In the genomic region with DNA sequence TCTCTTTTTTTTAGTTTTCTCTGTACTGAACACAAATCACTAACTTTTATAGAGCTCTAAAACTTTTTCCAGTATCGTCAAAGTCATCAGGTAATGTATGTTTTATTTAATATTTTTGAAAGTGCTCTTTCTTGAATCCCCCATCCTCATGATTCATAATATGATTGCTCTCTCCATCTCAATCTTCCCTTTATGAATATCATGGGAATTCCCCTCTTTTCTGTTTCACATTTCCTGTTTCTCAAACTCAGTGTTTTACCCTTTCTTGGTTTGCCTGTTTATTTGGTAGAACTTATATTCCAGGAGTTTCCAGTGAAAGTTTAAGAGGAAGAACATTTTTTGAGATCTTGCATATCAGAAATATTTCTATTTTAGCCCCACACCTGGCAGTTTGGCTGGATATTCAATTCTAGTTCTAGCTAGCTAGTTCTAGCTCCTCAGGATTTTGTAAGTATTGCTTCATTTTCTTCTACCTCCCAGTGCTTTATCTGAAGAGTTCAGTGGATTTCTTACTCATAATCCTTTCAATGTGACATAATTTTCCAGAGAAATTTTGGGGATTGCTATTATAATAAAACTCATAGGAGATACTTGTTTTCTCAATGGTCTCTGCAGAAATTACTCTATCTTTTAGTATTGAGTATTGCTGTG, we compare ENCODE assay signal across 11 cellular contexts. TPM values are rescaled to one million over a fixed set of nuclear protein-coding genes. Genes with fewer than 3 reads are reported as not detected.
DNase-seq lines count a peak whose midpoint lies in the region; ATAC-seq, FAIRE-seq and TF ChIP-seq lines count a peak whose summit lies in the region.
"Had no signal": no experiment of that assay in that cellular context is flagged by ENCODE, and none has a peak within 500 bp of the region (broad histone marks: within the 10 kb centered on the region; RNA-seq: fewer than 3 reads in every experiment).

No MANE protein-coding gene starts in this region.

- H3K27me3 ChIP-seq in keratinocyte (ENCODE audit: control insufficient read depth, extremely low read depth, insufficient read depth, low read length) (no peaks in the 10 kb centered on the region), body of pancreas (no peaks in the 10 kb centered on the region)
- H3K27me3 ChIP-seq: hepatocyte had no signal

- H2AFZ ChIP-seq in keratinocyte (ENCODE audit: control insufficient read depth, low read length): peak overlapping the region; percentile 2
- H2AFZ ChIP-seq: hepatocyte had no signal

- no peaks in the 10 kb centered on the region for H3K36me3 Mint-ChIP-seq in T-helper 17 cell (ENCODE audit: low read depth)

- TF ChIP-seq POLR2A in body of pancreas (IDR thresholded peaks at IDR 0.05): no peak

- H4K20me1 ChIP-seq in keratinocyte (ENCODE audit: control insufficient read depth, extremely low read depth, insufficient read depth, low read length): no peaks in the 10 kb centered on the region

- no peak for TF ChIP-seq CTCF in keratinocyte (optimal IDR thresholded peaks at IDR 0.05 in 1 of 3, IDR thresholded peaks at IDR 0.05 in 1 of 3, conservative IDR thresholded peaks at IDR 0.05 in 1 of 3; ENCODE audit: extremely low read depth in 1 of 3, insufficient read depth in 2 of 3, low read length in 3 of 3)
- no peak for TF ChIP-seq CTCF in body of pancreas (IDR thresholded peaks at IDR 0.05)

- no peak overlapping the region for H3K4me2 ChIP-seq in keratinocyte (ENCODE audit: control insufficient read depth, extremely low read depth, insufficient read depth, low read depth, low read length)
- H3K4me2 ChIP-seq: hepatocyte had no signal

- H3K4me3 ChIP-seq in keratinocyte (ENCODE audit: control insufficient read depth in 2 of 3, extremely low read depth in 1 of 3, insufficient read depth in 2 of 3, low read depth in 1 of 3, low read length in 3 of 3) (no peak overlapping the region), body of pancreas (no peak overlapping the region)
- H3K4me3 ChIP-seq: hepatocyte had no signal

- ATAC-seq in GM18867 (IDR thresholded peaks at IDR 0.05; ENCODE audit: unreplicated experiment) (peak; percentile 73), GM21619 (IDR thresholded peaks at IDR 0.05; ENCODE audit: unreplicated experiment) (peak; percentile 89), HG03432 (IDR thresholded peaks at IDR 0.05; ENCODE audit: unreplicated experiment) (peak; percentile 96), T-helper 17 cell (no peak), body of pancreas (no peak)

- no peak overlapping the region for H3K9ac ChIP-seq in keratinocyte (ENCODE audit: control insufficient read depth, extremely low read depth, insufficient read depth, low read length)

- FAIRE-seq in keratinocyte (lab: Jason Lieb, UNC): no peak

- dilution Hi-C loops in keratinocyte (cut with MboI; ENCODE audit: extremely low pct_ligation_motif_present, low sequenced_read_pairs): no loop called here

- no peak overlapping the region for H3K27ac ChIP-seq in keratinocyte (ENCODE audit: control insufficient read depth, insufficient read depth, low read length)
- no peak overlapping the region for H3K27ac ChIP-seq in body of pancreas
- H3K27ac ChIP-seq: hepatocyte had no signal

- peaks cover 9% of the 10 kb centered on the region for H3K4me1 Mint-ChIP-seq in T-helper 17 cell

- H3K9me3 ChIP-seq in keratinocyte (ENCODE audit: control insufficient read depth, low read depth, low read length): no peaks in the 10 kb centered on the region
- H3K9me3 ChIP-seq in T-helper 17 cell (ENCODE audit: control insufficient read depth, low read length, poor library complexity, severe bottlenecking): no peaks in the 10 kb centered on the region
- H3K9me3 ChIP-seq in body of pancreas: no peaks in the 10 kb centered on the region

- H3K4me3 Mint-ChIP-seq in T-helper 17 cell: no peak overlapping the region

- no peak overlapping the region for H3K27ac Mint-ChIP-seq in T-helper 17 cell

- WGBS in body of pancreas, 2 donors: 57 to 71% methylated on average over 1 of the region's 1 CpG

- H3K4me1 ChIP-seq in keratinocyte (ENCODE audit: control insufficient read depth, extremely low read depth, insufficient read depth, low read length) (peaks cover 4% of the 10 kb centered on the region), body of pancreas (peaks cover 6% of the 10 kb centered on the region)

- DNase-seq in keratinocyte (ENCODE audit: low read depth, low spot score): no peak
- no peak for DNase-seq in NCI-H526 (lab: John Stamatoyannopoulos, UW)
- no peak for DNase-seq in T-helper 17 cell
- DNase-seq in cerebellar nuclear complex (lab: John Stamatoyannopoulos, UW): no peak
- no peak for DNase-seq in body of pancreas
- DNase-seq: stimulated activated CD4-positive, alpha-beta T cell treated with anti-CD3 and anti-CD28 coated beads, Interleukin-4, amount 100 ng/mL, for 1 hour had no signal

- no peaks in the 10 kb centered on the region for H3K79me2 ChIP-seq in keratinocyte (ENCODE audit: control insufficient read depth, insufficient read depth, low read length)
- H3K79me2 ChIP-seq: hepatocyte had no signal

- H3K27me3 Mint-ChIP-seq in T-helper 17 cell: no peaks in the 10 kb centered on the region

- no peaks in the 10 kb centered on the region for H3K9me1 ChIP-seq in keratinocyte (ENCODE audit: control insufficient read depth, extremely low read depth, insufficient read depth, low read length)

- intact Hi-C loops in body of pancreas (cut with DNase I): no loop called here

- H3K36me3 ChIP-seq in keratinocyte (ENCODE audit: control insufficient read depth in 2 of 2, extremely low read depth in 1 of 2, insufficient read depth in 2 of 2, low read length in 2 of 2): no peaks in the 10 kb centered on the region
- H3K36me3 ChIP-seq in body of pancreas (replicated peaks in 1 of 2; ENCODE audit: insufficient read depth in 1 of 2, low read depth in 2 of 2): no peaks in the 10 kb centered on the region

RNA-seq across cellular contexts. Expression of gene C6orf58, which starts 6.1 kb away (rescaled TPM):
- polyA plus RNA-seq in keratinocyte: 0.06 to 0.10 TPM in 2 of 3 replicates, not detected in the other
- polyA plus RNA-seq in keratinocyte (2011; ENCODE audit: low read depth): not detected
- polyA plus RNA-seq in keratinocyte (2011; cell fraction: cytosol; rRNA removed): 0.06 TPM in 1 of 2 replicates, not detected in the other
- polyA plus RNA-seq in keratinocyte (2011; cell fraction: nucleus; rRNA removed): not detected in 2 replicates
- 0.18 TPM in 1 of 2 replicates, not detected in the other for polyA plus RNA-seq in keratinocyte (2012; ENCODE audit: low replicate concordance)
- polyA minus RNA-seq in keratinocyte: not detected in 3 replicates
- polyA minus RNA-seq in keratinocyte (2011; cell fraction: cytosol; rRNA and poly(A)+ RNA removed): not detected
- polyA minus RNA-seq in keratinocyte (2011; cell fraction: nucleus; rRNA and poly(A)+ RNA removed): not detected in 2 replicates
- total RNA-seq in T-helper 17 cell (not detected), body of pancreas (not detected)
- total RNA-seq: cerebellum, hepatocyte had no signal
- polyA plus RNA-seq: hepatocyte had no signal

Comparison
In these comparisons a context has a peak if more than half of its experiments do, and no peak if none do; other contexts are left out.
1. ATAC-seq: peak in GM18867 (single experiment), GM21619 (single experiment) and HG03432 (single experiment); none in T-helper 17 cell (single experiment) and body of pancreas (single experiment).